ENCODE assay signal across 34 cellular contexts in genomic region chr1:205851993-205852392, GRCh38. TPM values are rescaled to one million over a fixed set of nuclear protein-coding genes. Genes with fewer than 3 reads are reported as not detected.
"Had no signal": no experiment of that assay in that cellular context is flagged by ENCODE, and none has a peak within 500 bp of the region (broad histone marks: within the 10 kb centered on the region; RNA-seq: fewer than 3 reads in every experiment).

No MANE protein-coding gene starts in this region.

- FAIRE-seq: bronchial epithelial cell had no signal

- H3K27me3 ChIP-seq: ascending aorta, brain microvascular endothelial cell, esophagus squamous epithelium, gastroesophageal sphincter had no signal

- H3K4me1 ChIP-seq: ascending aorta had no signal

- ATAC-seq: activated CD4-positive, alpha-beta T cell treated with anti-CD3 and anti-CD28 coated beads for 36 hours; activated CD8-positive, alpha-beta memory T cell treated with anti-CD3 and anti-CD28 coated beads, Interleukin-2, amount 10 ng/mL, durations not matched to agents 7 days and 5 days; activated CD8-positive, alpha-beta T cell treated with anti-CD3 and anti-CD28 coated beads, Interleukin-2, amount 10 ng/mL, durations not matched to agents 7 days and 5 days; activated naive CD4-positive, alpha-beta T cell treated with anti-CD3 and anti-CD28 coated beads, Interleukin-2, amount 50 U/mL, for 72 hours; effector memory CD8-positive, alpha-beta T cell; gastroesophageal sphincter; T-helper 17 cell had no signal

- DNase-seq: activated CD4-positive, alpha-beta memory T cell treated with anti-CD3 and anti-CD28 coated beads for 36 hours; activated CD4-positive, alpha-beta T cell treated with anti-CD3 and anti-CD28 coated beads for 36 hours; activated CD4-positive, alpha-beta T cell treated with anti-CD3 and anti-CD28 coated beads, Interleukin-2, amount 10 ng/mL, durations not matched to agents 24 days and 14 days; activated CD4-positive, CD25-positive, alpha-beta regulatory T cell; activated CD4-positive, CD25-positive, alpha-beta regulatory T cell treated with anti-CD3 and anti-CD28 coated beads, Interleukin-2, amount 50 U/mL, for 72 hours; activated CD8-positive, alpha-beta memory T cell treated with anti-CD3 and anti-CD28 coated beads, Interleukin-2, amount 10 ng/mL, durations not matched to agents 7 days and 5 days; activated CD8-positive, alpha-beta memory T cell treated with anti-CD3 and anti-CD28 coated beads, Interleukin-2, amount 50 U/mL, for 4 hours; activated CD8-positive, alpha-beta T cell treated with anti-CD3 and anti-CD28 coated beads, Interleukin-2, amount 10 ng/mL, durations not matched to agents 7 days and 5 days; activated effector memory CD4-positive, alpha-beta T cell treated with anti-CD3 and anti-CD28 coated beads, Interleukin-2, amount 50 U/mL, for 16 hours; activated naive CD4-positive, alpha-beta T cell; activated naive CD4-positive, alpha-beta T cell treated with anti-CD3 and anti-CD28 coated beads, Interleukin-2, amount 10 ng/mL, durations not matched to agents 7 days and 5 days; activated naive CD8-positive, alpha-beta T cell treated with anti-CD3 and anti-CD28 coated beads, Interleukin-2, amount 10 ng/mL, durations not matched to agents 7 days and 5 days; activated T-cell treated with anti-CD3 and anti-CD28 coated beads, Interleukin-2, amount 50 U/mL, for 1 hour; activated T-cell treated with anti-CD3 and anti-CD28 coated beads, Interleukin-2, amount 50 U/mL, for 48 hours; brain microvascular endothelial cell; dermis blood vessel endothelial cell; effector CD4-positive, alpha-beta T cell; effector memory CD8-positive, alpha-beta T cell; esophagus squamous epithelium; foreskin melanocyte; SW 1271; T-helper 1 cell; T-helper 17 cell; T1000 had no signal

- H3K4me3 ChIP-seq: ascending aorta, coronary artery, esophagus squamous epithelium, gastroesophageal sphincter had no signal

- H3K27ac ChIP-seq: ascending aorta, brain microvascular endothelial cell, coronary artery, epithelial cell of prostate, esophagus squamous epithelium, gastroesophageal sphincter had no signal

- H3K36me3 ChIP-seq: ascending aorta, brain microvascular endothelial cell, esophagus squamous epithelium, gastroesophageal sphincter had no signal

RNA-seq across cellular contexts. Expression of gene PM20D1, which starts 2.1 kb away (rescaled TPM):
- total RNA-seq: ascending aorta, bronchial epithelial cell, dermis blood vessel endothelial cell, fibroblast of lung, fibroblast of villous mesenchyme, glomerular endothelial cell had no signal
- polyA plus RNA-seq: esophagus, fibroblast of lung had no signal
